ENCODE assay signal across 8 cellular contexts in genomic region chr14:69191340-69192111, GRCh38. TPM values are rescaled to one million over a fixed set of nuclear protein-coding genes. Genes with fewer than 3 reads are reported as not detected.
DNase-seq lines count a peak whose midpoint lies in the region; ATAC-seq and TF ChIP-seq lines count a peak whose summit lies in the region.

Gene EXD2, plus strand, starts transcription at chr14:69191498. Its CDS starts 17,973 bp downstream, at chr14:69209471.

- peak; percentile 27 for DNase-seq in AG04450 (ENCODE audit: low read depth, low spot score)
- peak; percentile 79 to 87 for DNase-seq in NCI-H446 (lab: John Stamatoyannopoulos, UW)
- peak; percentile 61 for DNase-seq in activated CD4-positive, alpha-beta T cell treated with anti-CD3 and anti-CD28 coated beads, Interleukin-2, amount 50 U/mL, for 1 hour
- peak; percentile 98 for DNase-seq in left kidney (ENCODE audit: low read depth, low spot score)
- peak; percentile 75 to 82 for DNase-seq in stimulated activated CD4-positive, alpha-beta T cell treated with anti-CD3 and anti-CD28 coated beads, Interleukin-2, amount 100 ng/mL, for 24 hours

- ATAC-seq in HG03280 (IDR thresholded peaks at IDR 0.05; ENCODE audit: unreplicated experiment): peak; percentile 88

- CTCF ChIA-PET in AG04450 (lab: Charles Lee): interaction anchor here (0.5 to 1.0 kb wide), 4 partner anchors 48 to 63 kb away, joined by 3 to 4 read pairs (median 3); no protein-coding TSS in a partner anchor

- peak within 1 kb of the TSS; percentile 93 for H3K4me3 Mint-ChIP-seq in dendritic cell treated with granulocyte-macrophage colony-stimulating factor and Interleukin-4, amounts not matched to agents 40 ng/mL and 50 ng/mL, for 4 days

- intact Hi-C loops in dendritic cell treated with granulocyte-macrophage colony-stimulating factor and Interleukin-4, amounts not matched to agents 40 ng/mL and 50 ng/mL, for 4 days (cut with micrococcal nuclease): loop anchor here (5.0 kb wide), 1 partner anchor 39 kb away; the partner anchor contains the start of gene DCAF5

- H3K9me3 ChIP-seq in AG04450 (ENCODE audit: control insufficient read depth, insufficient read depth, low read length): no peaks in the 10 kb centered on the region; the same call in 1 of the 2 replicates

- TF ChIP-seq POLR2A in GM18951 (IDR thresholded peaks at IDR 0.05; ENCODE audit: extremely low read depth, insufficient read depth, insufficient read length): peak; percentile 54

- POLR2A ChIA-PET in AG04450 (lab: Yijun Ruan, JAX): interaction anchor here (0.7 kb wide), 1 partner anchor 207 kb away, joined by 3 read pairs; the partner anchor contains the start of genes ERH and SLC39A9

- peaks cover 16% of the 10 kb centered on the region for H3K4me1 Mint-ChIP-seq in dendritic cell treated with granulocyte-macrophage colony-stimulating factor and Interleukin-4, amounts not matched to agents 40 ng/mL and 50 ng/mL, for 4 days (ENCODE audit: low read depth)

- H3K27ac ChIP-seq in AG04450 (ENCODE audit: low read depth, low read length): no peak within 1 kb of the TSS

- H3K27ac Mint-ChIP-seq in dendritic cell treated with granulocyte-macrophage colony-stimulating factor and Interleukin-4, amounts not matched to agents 40 ng/mL and 50 ng/mL, for 4 days: peak within 1 kb of the TSS; percentile 88

- in situ Hi-C loops in GM18951 (cut with MboI; ENCODE audit: low sequenced_read_pairs, unreplicated experiment): no loop called here

- no peak for TF ChIP-seq CTCF in AG04450 (IDR thresholded peaks at IDR 0.05; ENCODE audit: low read depth, low read length)

- H3K36me3 Mint-ChIP-seq in dendritic cell treated with granulocyte-macrophage colony-stimulating factor and Interleukin-4, amounts not matched to agents 40 ng/mL and 50 ng/mL, for 4 days (ENCODE audit: low read depth): peaks cover 10% of the 10 kb centered on the region

- no peaks in the 10 kb centered on the region for H3K9me3 Mint-ChIP-seq in dendritic cell treated with granulocyte-macrophage colony-stimulating factor and Interleukin-4, amounts not matched to agents 40 ng/mL and 50 ng/mL, for 4 days

- H3K27me3 ChIP-seq in AG04450 (ENCODE audit: control insufficient read depth, insufficient read depth, low read length): peaks cover 3% of the 10 kb centered on the region

- H3K27me3 Mint-ChIP-seq in dendritic cell treated with granulocyte-macrophage colony-stimulating factor and Interleukin-4, amounts not matched to agents 40 ng/mL and 50 ng/mL, for 4 days: peaks cover 15% of the 10 kb centered on the region

- H3K4me3 ChIP-seq in AG04450 (ENCODE audit: low read depth, low read length): peak within 1 kb of the TSS; percentile 88

RNA-seq across cellular contexts. Expression of gene EXD2, which starts in this region (rescaled TPM):
- polyA plus RNA-seq in AG04450 (2011; rRNA removed): 15.3 and 16.7 TPM in 2 replicates
- 12.0 and 18.2 TPM in 2 replicates for polyA minus RNA-seq in AG04450 (2011; rRNA and poly(A)+ RNA removed)

Comparison
In these comparisons a context has a peak if more than half of its experiments do, and no peak if none do; other contexts are left out.
1. DNase-seq: peak in every context shown above with its lines; median percentile 98 in left kidney; 83 in NCI-H446; 78 in stimulated activated CD4-positive, alpha-beta T cell treated with anti-CD3 and anti-CD28 coated beads, Interleukin-2, amount 100 ng/mL, for 24 hours; 61 in activated CD4-positive, alpha-beta T cell treated with anti-CD3 and anti-CD28 coated beads, Interleukin-2, amount 50 U/mL, for 1 hour; 27 in AG04450.